Comparison of ENCODE assay signal across 8 cellular contexts in the genomic region with DNA sequence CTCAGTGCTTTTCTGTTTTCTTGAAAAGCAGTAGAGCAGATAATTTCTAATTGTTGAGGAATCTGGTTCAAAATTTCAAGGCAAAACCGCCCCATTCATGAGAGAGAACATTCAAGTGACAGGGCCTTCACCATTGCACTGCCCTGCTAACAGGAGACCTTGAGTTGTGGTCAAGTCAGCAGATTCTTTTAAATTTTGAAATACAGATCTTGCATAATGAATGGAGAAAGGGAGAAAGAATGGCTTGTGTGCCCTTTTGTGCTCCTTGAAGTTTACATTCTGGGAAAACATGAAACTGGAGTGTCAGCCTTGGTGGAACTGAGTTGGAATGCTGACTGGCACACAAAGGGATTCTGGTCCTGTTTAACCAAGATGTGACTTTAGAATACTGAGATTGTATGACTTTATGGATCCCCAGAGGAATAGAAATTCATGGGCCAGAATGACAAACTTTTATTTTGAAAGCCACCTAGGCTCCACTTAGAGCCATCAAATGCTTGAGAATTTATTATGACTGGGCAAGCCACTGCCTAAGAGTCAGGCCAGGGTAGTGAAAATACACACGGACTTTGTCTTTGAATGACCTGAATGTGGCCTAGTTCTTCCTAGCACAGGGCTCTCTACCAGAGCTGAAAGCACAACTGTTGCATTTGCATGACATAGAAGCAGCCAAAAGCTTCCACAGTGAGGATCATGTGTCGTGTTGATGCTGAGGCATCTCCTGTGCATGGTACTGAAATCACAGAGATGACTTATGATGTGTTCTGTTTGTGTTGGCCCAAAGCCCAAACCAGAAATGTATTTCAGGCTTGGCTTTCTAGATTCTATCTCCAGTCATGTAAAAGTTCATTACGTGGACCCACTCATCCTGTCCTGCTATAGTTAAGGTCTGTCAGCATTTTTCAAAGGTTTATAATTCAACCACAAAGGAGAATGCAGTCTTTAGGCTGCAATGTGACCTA.
A peak's percentile ranks its signal among the peaks of the same experiment; 100 is the strongest.
DNase-seq lines count a peak whose midpoint lies in the region; ATAC-seq, FAIRE-seq and TF ChIP-seq lines count a peak whose summit lies in the region.

No MANE protein-coding gene starts in this region.

- no peak overlapping the region for H3K4me3 ChIP-seq in RWPE2 (ENCODE audit: severe bottlenecking)
- no peak overlapping the region for H3K4me3 ChIP-seq in retinal pigment epithelial cell (ENCODE audit: low read length)

- ATAC-seq in GM18868 (IDR thresholded peaks at IDR 0.05; ENCODE audit: unreplicated experiment): peak; percentile 75
- ATAC-seq in RWPE2 (ENCODE audit: low read depth): peak; percentile 89
- ATAC-seq in GM19467 (IDR thresholded peaks at IDR 0.05; ENCODE audit: unreplicated experiment): no peak

- peaks cover 50% of the 10 kb centered on the region for H3K4me1 ChIP-seq in RWPE2 (ENCODE audit: insufficient read depth, poor library complexity, severe bottlenecking)

- peak overlapping the region; percentile 92 for H3K27ac ChIP-seq in RWPE2 (ENCODE audit: poor library complexity, severe bottlenecking)

- no peak for TF ChIP-seq POLR2A in GM12892 (IDR thresholded peaks at IDR 0.05; ENCODE audit: low read depth, low read length)

- H3K9me3 ChIP-seq in RWPE2 (ENCODE audit: severe bottlenecking): no peaks in the 10 kb centered on the region

- H3K36me3 ChIP-seq in RWPE2 (ENCODE audit: low read depth): no peaks in the 10 kb centered on the region

- no peak for FAIRE-seq in GM12892 (lab: Jason Lieb, UNC)

- no peaks in the 10 kb centered on the region for H3K27me3 ChIP-seq in RWPE2 (ENCODE audit: insufficient read depth, poor library complexity, severe bottlenecking)

- TF ChIP-seq CTCF in RWPE2 (IDR thresholded peaks at IDR 0.05; ENCODE audit: poor library complexity, severe bottlenecking) (no peak), retinal pigment epithelial cell (conservative IDR thresholded peaks at IDR 0.05; ENCODE audit: low read depth, low read length) (no peak)

- DNase-seq in RWPE2 (ENCODE audit: low spot score) (peak; percentile 73), foreskin melanocyte (peak; percentile 92), retinal pigment epithelial cell (ENCODE audit: low read depth) (peak; percentile 100), NCI-H2081 (lab: John Stamatoyannopoulos, UW) (no peak), GM12892 (ENCODE audit: insufficient read length) (no peak)
- DNase-seq in activated naive CD4-positive, alpha-beta T cell treated with anti-CD3 and anti-CD28 coated beads, Interleukin-2, amount 50 U/mL, for 16 hours: no peak

Comparison
In these comparisons a context has a peak if more than half of its experiments do, and no peak if none do; other contexts are left out.
1. DNase-seq: peak in RWPE2 (single experiment), foreskin melanocyte (single experiment) and retinal pigment epithelial cell (single experiment); none in NCI-H2081 (0 of 2), GM12892 (single experiment) and activated naive CD4-positive, alpha-beta T cell treated with anti-CD3 and anti-CD28 coated beads, Interleukin-2, amount 50 U/mL, for 16 hours (single experiment).